ENCODE assay signal across 10 cellular contexts in genomic region chr4:1793940-1794808, GRCh38. TPM values are rescaled to one million over a fixed set of nuclear protein-coding genes. Genes with fewer than 3 reads are reported as not detected.
DNase-seq lines count a peak whose midpoint lies in the region; ATAC-seq, FAIRE-seq and TF ChIP-seq lines count a peak whose summit lies in the region.
"Had no signal": no experiment of that assay in that cellular context is flagged by ENCODE, and none has a peak within 500 bp of the region (broad histone marks: within the 10 kb centered on the region; RNA-seq: fewer than 3 reads in every experiment).

No MANE protein-coding gene starts in this region.

- H3K27ac ChIP-seq in kidney (ENCODE audit: low read depth in 2 of 2, low read length in 2 of 2): peak overlapping the region in 1 of 2 donors; percentile 43
- no peak overlapping the region for H3K27ac ChIP-seq in thymus (ENCODE audit: low read depth)

- DNase-seq in NCI-H748 (lab: John Stamatoyannopoulos, UW; ENCODE audit: unreplicated experiment) (peak; percentile 1), NCI-H748 treated with DMSO at 0.1 percent for 48 hours (lab: John Stamatoyannopoulos, UW) (no peak), kidney (no peak), epidermal melanocyte (ENCODE audit: insufficient read length, low spot score) (no peak)
- peak in 1 of 2 donors; percentile 15 for DNase-seq in activated T-cell treated with anti-CD3 and anti-CD28 coated beads, Interleukin-2, amount 50 U/mL, for 72 hours
- DNase-seq in stimulated activated CD4-positive, alpha-beta T cell treated with anti-CD3 and anti-CD28 coated beads, Interleukin-2, amount 100 ng/mL, for 48 hours: no peak

- H3K36me3 Mint-ChIP-seq in activated T-cell treated with anti-CD3 and anti-CD28 coated beads, Interleukin-2, amount 50 U/mL, for 72 hours (ENCODE audit: insufficient read depth in 2 of 2): no peaks in the 10 kb centered on the region
- H3K36me3 Mint-ChIP-seq: CD4-positive, CD25-positive, alpha-beta regulatory T cell had no signal

- intact Hi-C loops in kidney (cut with DNase I): no loop called here

- FAIRE-seq in kidney (lab: Jason Lieb, UNC): no peak
- FAIRE-seq: islet of Langerhans had no signal

- ATAC-seq in activated T-cell treated with anti-CD3 and anti-CD28 coated beads, Interleukin-2, amount 50 U/mL, for 72 hours (replicated peaks in 1 of 2): peak in 1 of 2 donors; percentile 1
- ATAC-seq in HG02623 (IDR thresholded peaks at IDR 0.05; ENCODE audit: unreplicated experiment): no peak

- H3K27me3 Mint-ChIP-seq in activated T-cell treated with anti-CD3 and anti-CD28 coated beads, Interleukin-2, amount 50 U/mL, for 72 hours (ENCODE audit: low read depth): peaks cover 11% of the 10 kb centered on the region

- H3K9me3 Mint-ChIP-seq in activated T-cell treated with anti-CD3 and anti-CD28 coated beads, Interleukin-2, amount 50 U/mL, for 72 hours: no peaks in the 10 kb centered on the region

- H3K27ac Mint-ChIP-seq in activated T-cell treated with anti-CD3 and anti-CD28 coated beads, Interleukin-2, amount 50 U/mL, for 72 hours: no peak overlapping the region
- H3K27ac Mint-ChIP-seq: CD4-positive, CD25-positive, alpha-beta regulatory T cell had no signal

- peaks cover 0 to 18% of the 10 kb centered on the region in 2 donors for H3K4me1 ChIP-seq in kidney (ENCODE audit: control insufficient read depth in 1 of 2, insufficient read depth in 1 of 2, low read depth in 1 of 2, low read length in 2 of 2)
- peaks cover 13% of the 10 kb centered on the region for H3K4me1 ChIP-seq in thymus (ENCODE audit: control insufficient read depth, insufficient read depth, low read length)

- H3K9me3 ChIP-seq in kidney (ENCODE audit: control insufficient read depth in 1 of 2, low read length in 2 of 2): no peaks in the 10 kb centered on the region
- H3K9me3 ChIP-seq in thymus (ENCODE audit: control insufficient read depth): no peaks in the 10 kb centered on the region

- H3K27me3 ChIP-seq in thymus (ENCODE audit: control insufficient read depth, insufficient read depth): peaks cover 56% of the 10 kb centered on the region

- TF ChIP-seq CTCF in kidney (IDR thresholded peaks at IDR 0.05; ENCODE audit: borderline replicate concordance, extremely low read depth, insufficient read depth): no peak

- peak overlapping the region; percentile 9 to 17 for H3K4me3 Mint-ChIP-seq in activated T-cell treated with anti-CD3 and anti-CD28 coated beads, Interleukin-2, amount 50 U/mL, for 72 hours

- H3K9ac ChIP-seq in kidney (ENCODE audit: low read length in 2 of 2): peak overlapping the region in 1 of 2 donors; percentile 26

- peak overlapping the region; percentile 38 to 58 for H3K4me3 ChIP-seq in kidney (ENCODE audit: low read length in 2 of 2)
- peak overlapping the region; percentile 67 for H3K4me3 ChIP-seq in thymus (ENCODE audit: low read length)

- H3K4me1 Mint-ChIP-seq in activated T-cell treated with anti-CD3 and anti-CD28 coated beads, Interleukin-2, amount 50 U/mL, for 72 hours (ENCODE audit: low read depth): no peaks in the 10 kb centered on the region

- H3K36me3 ChIP-seq in kidney (ENCODE audit: control insufficient read depth in 1 of 2, insufficient read depth in 2 of 2, low read length in 2 of 2) (peaks cover 0 to 2% of the 10 kb centered on the region in 2 donors), thymus (ENCODE audit: control insufficient read depth, insufficient read depth) (no peaks in the 10 kb centered on the region)

- 2% methylated on average over 101 of the region's 101 CpGs for WGBS in thymus

RNA-seq across cellular contexts. Expression of gene FGFR3, which starts 1.1 kb away (rescaled TPM):
- under 1 TPM in 1 of 2 donors, not detected in 1; 0.36 TPM for total RNA-seq in activated T-cell treated with anti-CD3 and anti-CD28 coated beads, Interleukin-2, amount 50 U/mL, for 72 hours
- total RNA-seq in kidney: 25.5 TPM
- polyA plus RNA-seq in kidney (ENCODE audit: insufficient read depth, low read depth, low replicate concordance): 28.5 TPM
- polyA plus RNA-seq in thymus: 13.2 TPM
- polyA plus RNA-seq: CD4-positive, CD25-positive, alpha-beta regulatory T cell had no signal

Comparison
In these comparisons a context has a peak if more than half of its experiments do, and no peak if none do; other contexts are left out.
1. RNA of gene FGFR3, which starts 1.1 kb away (total RNA-seq): 25.5 TPM in kidney (single experiment); 0.36 TPM in activated T-cell treated with anti-CD3 and anti-CD28 coated beads, Interleukin-2, amount 50 U/mL, for 72 hours; every median in the first group is over 10 times any median in the second.